18 cellular contexts compared by ENCODE assay signal in genomic region chr6:64732888-64733287, GRCh38.
DNase-seq lines count a peak whose midpoint lies in the region; ATAC-seq and TF ChIP-seq lines count a peak whose summit lies in the region.
"Had no signal": no experiment of that assay in that cellular context is flagged by ENCODE, and none has a peak within 500 bp of the region (broad histone marks: within the 10 kb centered on the region; RNA-seq: fewer than 3 reads in every experiment).

No MANE protein-coding gene starts in this region.

- no peaks in the 10 kb centered on the region for H3K36me3 Mint-ChIP-seq in stimulated activated naive B cell treated with anti-CD40 and anti-IgM and Interleukin-4, amounts not matched to agents 10 μg/mL and 1 μg/mL and 100 μg/mL, for 72 hours
- H3K36me3 Mint-ChIP-seq: activated CD8-positive, alpha-beta memory T cell treated with anti-CD3 and anti-CD28 coated beads, Interleukin-2, amount 10 ng/mL, durations not matched to agents 7 days and 5 days had no signal

- no peaks in the 10 kb centered on the region for H3K4me1 Mint-ChIP-seq in stimulated activated naive B cell treated with anti-CD40 and anti-IgM and Interleukin-4, amounts not matched to agents 10 μg/mL and 1 μg/mL and 100 μg/mL, for 72 hours
- H3K4me1 Mint-ChIP-seq: activated CD8-positive, alpha-beta memory T cell treated with anti-CD3 and anti-CD28 coated beads, Interleukin-2, amount 10 ng/mL, durations not matched to agents 7 days and 5 days; central memory CD8-positive, alpha-beta T cell; IgD-negative memory B cell had no signal

- no peak overlapping the region for H2AFZ ChIP-seq in DND-41 (ENCODE audit: low read depth, low read length)
- no peak overlapping the region for H2AFZ ChIP-seq in hepatocyte

- DNase-seq in DND-41 (no peak), MV-4-11 (lab: John Stamatoyannopoulos, UW) (peak; percentile 6), hepatocyte (ENCODE audit: low spot score) (no peak), GM13977 (ENCODE audit: low spot score) (no peak), SIG-M5 treated with dmso at 0.1 percent for 504 hours (lab: John Stamatoyannopoulos, UW; ENCODE audit: unreplicated experiment) (no peak)
- no peak for DNase-seq in stimulated activated naive B cell treated with anti-CD40 and anti-IgM and Interleukin-4, amounts not matched to agents 10 μg/mL and 1 μg/mL and 100 μg/mL, for 72 hours
- DNase-seq: activated CD8-positive, alpha-beta memory T cell treated with anti-CD3 and anti-CD28 coated beads, Interleukin-2, amount 10 ng/mL, durations not matched to agents 7 days and 5 days; activated naive CD4-positive, alpha-beta T cell treated with anti-CD3 and anti-CD28 coated beads for 36 hours; erythroblast; NCI-H146; NCI-H510A; SIG-M5; stimulated activated naive CD8-positive, alpha-beta T cell treated with anti-CD3 and anti-CD28 coated beads, Interleukin-15, Interleukin-2, amounts not matched to agents 100 U/mL and 50 U/mL, for 24 hours had no signal

- H3K9me2 ChIP-seq in hepatocyte (replicated peaks; ENCODE audit: insufficient read depth), result no peaks in the 10 kb centered on the region

- H3K27ac Mint-ChIP-seq in stimulated activated naive B cell treated with anti-CD40 and anti-IgM and Interleukin-4, amounts not matched to agents 10 μg/mL and 1 μg/mL and 100 μg/mL, for 72 hours, result no peak overlapping the region
- H3K27ac Mint-ChIP-seq: activated CD8-positive, alpha-beta memory T cell treated with anti-CD3 and anti-CD28 coated beads, Interleukin-2, amount 10 ng/mL, durations not matched to agents 7 days and 5 days; activated naive CD4-positive, alpha-beta T cell treated with anti-CD3 and anti-CD28 coated beads for 36 hours; IgD-negative memory B cell had no signal

- H3K27me3 ChIP-seq in DND-41 (ENCODE audit: insufficient read depth, low read length, poor library complexity), result no peaks in the 10 kb centered on the region
- no peaks in the 10 kb centered on the region for H3K27me3 ChIP-seq in hepatocyte

- H3K4me3 ChIP-seq in DND-41 (ENCODE audit: low read depth in 1 of 2, low read length in 2 of 2), result no peak overlapping the region
- H3K4me3 ChIP-seq in hepatocyte, result no peak overlapping the region

- H3K9me3 Mint-ChIP-seq in stimulated activated naive B cell treated with anti-CD40 and anti-IgM and Interleukin-4, amounts not matched to agents 10 μg/mL and 1 μg/mL and 100 μg/mL, for 72 hours, result peaks cover 0 to 6% of the 10 kb centered on the region in 2 donors

- H3K27me3 Mint-ChIP-seq in stimulated activated naive B cell treated with anti-CD40 and anti-IgM and Interleukin-4, amounts not matched to agents 10 μg/mL and 1 μg/mL and 100 μg/mL, for 72 hours, result no peaks in the 10 kb centered on the region
- H3K27me3 Mint-ChIP-seq: activated CD8-positive, alpha-beta memory T cell treated with anti-CD3 and anti-CD28 coated beads, Interleukin-2, amount 10 ng/mL, durations not matched to agents 7 days and 5 days; central memory CD8-positive, alpha-beta T cell; IgD-negative memory B cell had no signal

- no peak overlapping the region for H3K4me3 Mint-ChIP-seq in stimulated activated naive B cell treated with anti-CD40 and anti-IgM and Interleukin-4, amounts not matched to agents 10 μg/mL and 1 μg/mL and 100 μg/mL, for 72 hours
- H3K4me3 Mint-ChIP-seq: activated CD8-positive, alpha-beta memory T cell treated with anti-CD3 and anti-CD28 coated beads, Interleukin-2, amount 10 ng/mL, durations not matched to agents 7 days and 5 days; activated naive CD4-positive, alpha-beta T cell treated with anti-CD3 and anti-CD28 coated beads for 36 hours; central memory CD8-positive, alpha-beta T cell; IgD-negative memory B cell had no signal

- H3K4me2 ChIP-seq in DND-41 (ENCODE audit: insufficient read depth, low read length) (no peak overlapping the region), hepatocyte (no peak overlapping the region)

- in situ Hi-C loops in GM13977 (cut with MboI; ENCODE audit: low pct_unique_long_range_greater_than_20kb, low sequenced_read_pairs, unreplicated experiment), result no loop called here

- no peak overlapping the region for H3K27ac ChIP-seq in DND-41 (ENCODE audit: low read length)
- no peak overlapping the region for H3K27ac ChIP-seq in VCaP
- H3K27ac ChIP-seq in hepatocyte, result no peak overlapping the region

- TF ChIP-seq CTCF in DND-41 (IDR thresholded peaks at IDR 0.05; ENCODE audit: borderline replicate concordance, extremely low read depth, low read length, poor library complexity, severe bottlenecking) (peak; percentile 8), VCaP (conservative IDR thresholded peaks at IDR 0.05) (peak; percentile 28; the same call in 1 of the 2 replicates), hepatocyte (IDR thresholded peaks at IDR 0.05; ENCODE audit: poor library complexity) (peak; percentile 37), GM13977 (IDR thresholded peaks at IDR 0.05; ENCODE audit: extremely low read depth, insufficient read depth, missing control alignments) (no peak)

- ATAC-seq in DND-41 (ENCODE audit: insufficient read depth, low read depth) (no peak), HG02642 (IDR thresholded peaks at IDR 0.05; ENCODE audit: poor library complexity, unreplicated experiment) (no peak)
- ATAC-seq in stimulated activated naive B cell treated with anti-CD40 and anti-IgM and Interleukin-4, amounts not matched to agents 10 μg/mL and 1 μg/mL and 100 μg/mL, for 72 hours (replicated peaks), result no peak
- ATAC-seq: activated CD8-positive, alpha-beta memory T cell treated with anti-CD3 and anti-CD28 coated beads, Interleukin-2, amount 10 ng/mL, durations not matched to agents 7 days and 5 days; sciatic nerve; stimulated activated naive CD8-positive, alpha-beta T cell treated with anti-CD3 and anti-CD28 coated beads, Interleukin-15, Interleukin-2, amounts not matched to agents 100 U/mL and 50 U/mL, for 24 hours had no signal

- H3K9ac ChIP-seq in DND-41 (ENCODE audit: low read depth, low read length), result no peak overlapping the region

- H3K79me2 ChIP-seq in DND-41 (ENCODE audit: insufficient read depth, low read length) (no peaks in the 10 kb centered on the region), hepatocyte (no peaks in the 10 kb centered on the region)

- H3K9me3 ChIP-seq in DND-41 (ENCODE audit: insufficient read depth, low read length, severe bottlenecking) (no peaks in the 10 kb centered on the region), hepatocyte (ENCODE audit: low read depth) (no peaks in the 10 kb centered on the region)

- H3K4me1 ChIP-seq in DND-41 (ENCODE audit: insufficient read depth, low read length) (no peaks in the 10 kb centered on the region), hepatocyte (ENCODE audit: insufficient read depth) (no peaks in the 10 kb centered on the region)

- no peaks in the 10 kb centered on the region for H4K20me1 ChIP-seq in DND-41 (ENCODE audit: insufficient read depth, low read length)
- H4K20me1 ChIP-seq in hepatocyte (ENCODE audit: insufficient read depth, poor library complexity, severe bottlenecking), result no peaks in the 10 kb centered on the region

- no peaks in the 10 kb centered on the region for H3K36me3 ChIP-seq in DND-41 (ENCODE audit: insufficient read depth, low read length)
- no peaks in the 10 kb centered on the region for H3K36me3 ChIP-seq in hepatocyte (replicated peaks; ENCODE audit: insufficient read depth, low read depth)
